In the genomic region with DNA sequence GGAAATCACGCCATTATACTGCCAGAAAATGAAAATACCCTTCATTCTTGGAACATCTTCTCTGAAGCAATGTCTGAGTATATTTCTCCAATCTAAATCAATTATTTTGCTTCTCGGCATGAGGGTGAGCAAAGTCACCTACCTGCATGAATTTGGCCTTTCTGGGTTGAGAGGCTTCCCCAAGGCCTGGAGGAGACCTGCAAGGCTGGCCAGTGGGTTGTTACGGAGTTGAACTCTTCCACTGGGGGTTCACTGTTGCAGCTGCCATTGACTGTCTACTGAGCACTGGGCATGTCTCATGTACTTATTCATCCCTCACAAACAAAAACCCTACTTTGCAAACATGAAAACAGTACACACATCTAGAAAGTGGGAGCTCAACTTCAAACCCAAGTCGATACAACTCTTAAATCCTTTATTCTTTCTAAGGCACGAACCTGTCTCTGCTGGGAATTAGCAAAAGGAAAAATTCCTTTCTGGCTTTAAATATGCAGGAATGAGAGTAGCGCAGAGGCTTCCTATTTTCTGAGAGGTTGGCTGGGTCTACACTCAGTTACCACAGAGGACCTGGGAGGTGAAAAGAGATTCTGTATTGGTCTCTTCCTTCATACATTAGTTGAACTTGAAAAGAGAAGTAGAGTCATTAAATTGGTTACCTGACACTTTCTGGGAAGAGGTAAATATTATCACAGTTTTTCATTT, we compare ENCODE assay signal across 17 cellular contexts.
"Had no signal": no experiment of that assay in that cellular context is flagged by ENCODE, and none has a peak within 500 bp of the region (broad histone marks: within the 10 kb centered on the region; RNA-seq: fewer than 3 reads in every experiment).

No MANE protein-coding gene starts in this region.

- H3K27me3 ChIP-seq: esophagus squamous epithelium, gastroesophageal sphincter, ovary, stomach, transverse colon had no signal

- H3K4me1 ChIP-seq: gastroesophageal sphincter, transverse colon had no signal

- H3K4me1 Mint-ChIP-seq: natural killer cell had no signal

- ATAC-seq: effector memory CD8-positive, alpha-beta T cell; gastroesophageal sphincter; natural killer cell; right cardiac atrium had no signal

- H3K36me3 ChIP-seq: esophagus squamous epithelium, gastroesophageal sphincter, ovary, stomach, thoracic aorta, transverse colon had no signal

- H3K4me3 Mint-ChIP-seq: dendritic cell treated with granulocyte-macrophage colony-stimulating factor and Interleukin-4, amounts not matched to agents 40 ng/mL and 50 ng/mL, for 4 days; effector memory CD8-positive, alpha-beta T cell; mesothelial cell of epicardium; natural killer cell had no signal

- H3K27ac Mint-ChIP-seq: dendritic cell treated with granulocyte-macrophage colony-stimulating factor and Interleukin-4, amounts not matched to agents 40 ng/mL and 50 ng/mL, for 4 days; effector memory CD8-positive, alpha-beta T cell; mesothelial cell of epicardium; natural killer cell had no signal

- DNase-seq: cerebellar nuclear complex; effector memory CD8-positive, alpha-beta T cell; esophagus squamous epithelium; foreskin fibroblast; glutamatergic neuron; natural killer cell; ovary; right cardiac atrium; stimulated activated CD4-positive, alpha-beta T cell treated with anti-CD3 and anti-CD28 coated beads, Interleukin-12 subunit alpha, Interleukin-12 subunit beta, amount 100 ng/mL, for 4 hours; stimulated activated naive CD4-positive, alpha-beta T cell; stomach; substantia nigra; transverse colon had no signal

- H3K36me3 Mint-ChIP-seq: mesothelial cell of epicardium, natural killer cell had no signal

- H3K9me3 Mint-ChIP-seq: effector memory CD8-positive, alpha-beta T cell; mesothelial cell of epicardium; natural killer cell had no signal

- H3K4me3 ChIP-seq: esophagus squamous epithelium, gastroesophageal sphincter, ovary, stomach, thoracic aorta, transverse colon had no signal

- H3K27ac ChIP-seq: esophagus squamous epithelium, gastroesophageal sphincter, ovary, stomach, thoracic aorta, transverse colon had no signal

- H3K9me3 ChIP-seq: esophagus squamous epithelium, gastroesophageal sphincter, ovary, stomach, thoracic aorta, transverse colon had no signal

- H3K27me3 Mint-ChIP-seq: dendritic cell treated with granulocyte-macrophage colony-stimulating factor and Interleukin-4, amounts not matched to agents 40 ng/mL and 50 ng/mL, for 4 days had no signal
